In genomic region chr12:53508534-53509199, GRCh38 we compare ENCODE assay signal across 9 cellular contexts. TPM values are rescaled to one million over a fixed set of nuclear protein-coding genes. Genes with fewer than 3 reads are reported as not detected.
DNase-seq lines count a peak whose midpoint lies in the region; ATAC-seq and TF ChIP-seq lines count a peak whose summit lies in the region.
"Had no signal": no experiment of that assay in that cellular context is flagged by ENCODE, and none has a peak within 500 bp of the region (broad histone marks: within the 10 kb centered on the region; RNA-seq: fewer than 3 reads in every experiment).

No MANE protein-coding gene starts in this region.

- POLR2A ChIA-PET in CD4-positive, alpha-beta T cell (lab: Charles Lee), result interaction anchor here (0.6 to 2.6 kb wide), 13 partner anchors 9 to 188 kb away, joined by 3 to 20 read pairs (median 4); partner anchors contain the start of genes AAAS, ATP5MC2, MAP3K12 and SP1

- peak; percentile 99 for ATAC-seq in CD4-positive, alpha-beta T cell (ENCODE audit: poor library complexity)
- ATAC-seq in GM19438 (IDR thresholded peaks at IDR 0.05; ENCODE audit: low read depth, unreplicated experiment) (peak; percentile 92), HG03571 (IDR thresholded peaks at IDR 0.05; ENCODE audit: unreplicated experiment) (peak; percentile 81), lung (ENCODE audit: insufficient read depth, low FRiP score) (peak; percentile 78)

- peaks cover 6% of the 10 kb centered on the region for H3K4me1 Mint-ChIP-seq in CD4-positive, alpha-beta T cell (ENCODE audit: low read depth)
- H3K4me1 Mint-ChIP-seq in dendritic cell treated with granulocyte-macrophage colony-stimulating factor and Interleukin-4, amounts not matched to agents 40 ng/mL and 50 ng/mL, for 4 days (ENCODE audit: low read depth), result peaks cover 21% of the 10 kb centered on the region

- peaks cover 16 to 35% of the 10 kb centered on the region in 2 donors for H3K36me3 ChIP-seq in lung (ENCODE audit: control insufficient read depth in 2 of 2, insufficient read depth in 2 of 2, low read length in 2 of 2)

- H3K27ac ChIP-seq in CD4-positive, alpha-beta T cell (ENCODE audit: low read depth, low read length), result no peak overlapping the region
- H3K27ac ChIP-seq in lung (ENCODE audit: low read depth in 1 of 2, low read length in 1 of 2), result peak overlapping the region in 1 of 2 donors; percentile 20

- peaks cover 0 to 2% of the 10 kb centered on the region in 2 donors for H3K4me1 ChIP-seq in lung (ENCODE audit: control insufficient read depth in 2 of 2, insufficient read depth in 2 of 2, low read length in 2 of 2)

- peak; percentile 87 for TF ChIP-seq CTCF in CD4-positive, alpha-beta T cell (IDR thresholded peaks at IDR 0.05)
- TF ChIP-seq CTCF in lung (IDR thresholded peaks at IDR 0.05; ENCODE audit: control extremely low read depth, extremely low read depth), result peak; percentile 95

- peak overlapping the region; percentile 52 for H3K27ac Mint-ChIP-seq in CD4-positive, alpha-beta T cell
- H3K27ac Mint-ChIP-seq in dendritic cell treated with granulocyte-macrophage colony-stimulating factor and Interleukin-4, amounts not matched to agents 40 ng/mL and 50 ng/mL, for 4 days, result peak overlapping the region; percentile 29

- no peak overlapping the region for H3K4me3 ChIP-seq in lung

- H3K27me3 ChIP-seq in CD4-positive, alpha-beta T cell (ENCODE audit: control insufficient read depth, insufficient read depth, low read length), result no peaks in the 10 kb centered on the region
- H3K27me3 ChIP-seq in lung (ENCODE audit: control insufficient read depth, insufficient read depth), result no peaks in the 10 kb centered on the region

- intact Hi-C loops in CD4-positive, alpha-beta T cell (cut with DNase I, micrococcal nuclease), result loop anchor here (1.0 to 5.0 kb wide), 7 partner anchors 56 to 349 kb away; partner anchors contain the start of gene PCBP2 (in 1 of the 2)
- intact Hi-C loops in dendritic cell treated with granulocyte-macrophage colony-stimulating factor and Interleukin-4, amounts not matched to agents 40 ng/mL and 50 ng/mL, for 4 days (cut with micrococcal nuclease), result loop anchor here (1.0 to 5.0 kb wide), 2 partner anchors 41 to 156 kb away; no protein-coding TSS in a partner anchor

- H3K9me3 ChIP-seq in CD4-positive, alpha-beta T cell (ENCODE audit: control insufficient read depth, low read length), result no peaks in the 10 kb centered on the region
- no peaks in the 10 kb centered on the region for H3K9me3 ChIP-seq in lung (ENCODE audit: control insufficient read depth in 2 of 2, insufficient read depth in 1 of 2, low read length in 1 of 2)

- H3K27me3 Mint-ChIP-seq in CD4-positive, alpha-beta T cell, result no peaks in the 10 kb centered on the region
- no peaks in the 10 kb centered on the region for H3K27me3 Mint-ChIP-seq in dendritic cell treated with granulocyte-macrophage colony-stimulating factor and Interleukin-4, amounts not matched to agents 40 ng/mL and 50 ng/mL, for 4 days

- no peak overlapping the region for H3K4me3 Mint-ChIP-seq in CD4-positive, alpha-beta T cell
- no peak overlapping the region for H3K4me3 Mint-ChIP-seq in dendritic cell treated with granulocyte-macrophage colony-stimulating factor and Interleukin-4, amounts not matched to agents 40 ng/mL and 50 ng/mL, for 4 days

- WGBS in lung, 2 donors, result 21 to 30% methylated on average over 7 of the region's 7 CpGs

- peak; percentile 69 to 85 (median 76) for DNase-seq in CD4-positive, alpha-beta T cell
- DNase-seq in NCI-H82 (lab: John Stamatoyannopoulos, UW) (peak; percentile 96), lung (ENCODE audit: low spot score) (peak; percentile 87)
- DNase-seq in activated CD4-positive, alpha-beta T cell treated with anti-CD3 and anti-CD28 coated beads, Interleukin-2, amount 50 U/mL, for 4 hours, result peak; percentile 80
- DNase-seq in stimulated activated CD8-positive, alpha-beta memory T cell treated with anti-CD3 and anti-CD28 coated beads, Interleukin-15, amount 100 ng/mL, for 4 hours (ENCODE audit: low read depth in 2 of 2), result peak; percentile 47 to 68

- CTCF ChIA-PET in CD4-positive, alpha-beta T cell (lab: Charles Lee), result interaction anchor here (0.6 to 2.3 kb wide), 32 partner anchors 8 to 302 kb away, joined by 3 to 20 read pairs (median 4); partner anchors contain the start of genes ATP5MC2 and PRR13

- no peaks in the 10 kb centered on the region for H3K9me3 Mint-ChIP-seq in CD4-positive, alpha-beta T cell
- H3K9me3 Mint-ChIP-seq in dendritic cell treated with granulocyte-macrophage colony-stimulating factor and Interleukin-4, amounts not matched to agents 40 ng/mL and 50 ng/mL, for 4 days, result no peaks in the 10 kb centered on the region

- H3K36me3 Mint-ChIP-seq in CD4-positive, alpha-beta T cell (ENCODE audit: low read depth), result peaks cover 39% of the 10 kb centered on the region
- H3K36me3 Mint-ChIP-seq in dendritic cell treated with granulocyte-macrophage colony-stimulating factor and Interleukin-4, amounts not matched to agents 40 ng/mL and 50 ng/mL, for 4 days (ENCODE audit: low read depth), result peaks cover 88% of the 10 kb centered on the region

RNA-seq across cellular contexts. Expression of gene NPFF, which starts 1.4 kb away (rescaled TPM):
- not detected for total RNA-seq in CD4-positive, alpha-beta T cell
- not detected for total RNA-seq in lung
- polyA plus RNA-seq in lung, result under 1 TPM in 1 of 2 donors, not detected in 1; 0.45 TPM
- total RNA-seq: activated CD8-positive, alpha-beta memory T cell treated with anti-CD3 and anti-CD28 coated beads for 36 hours had no signal

RNA-seq across cellular contexts. Expression of gene TARBP2, which starts 7.6 kb away (rescaled TPM):
- 10 to 100 TPM; 21.7 to 22.4 TPM for total RNA-seq in CD4-positive, alpha-beta T cell
- 10 to 100 TPM; 32.6 to 41.3 TPM for total RNA-seq in lung
- polyA plus RNA-seq in lung, result 10 to 100 TPM; 32.2 to 37.1 TPM

RNA-seq across cellular contexts. Expression of gene MAP3K12, which starts 9.4 kb away (rescaled TPM):
- 10 to 100 TPM; 12.6 to 15.2 TPM for total RNA-seq in CD4-positive, alpha-beta T cell
- total RNA-seq in lung, result 10 to 100 TPM; 21.2 to 25.4 TPM
- 10 to 100 TPM; 13.4 to 18.9 TPM for polyA plus RNA-seq in lung

RNA-seq across cellular contexts. Expression of gene PCBP2, which starts 56.8 kb away (rescaled TPM):
- 1,000 to 10,000 TPM; 1,331 to 1,359 TPM for total RNA-seq in CD4-positive, alpha-beta T cell
- 100 to 1,000 TPM; 612 to 697 TPM for total RNA-seq in lung
- 100 to 1,000 TPM; 363 to 501 TPM for polyA plus RNA-seq in lung
